10 cellular contexts compared by ENCODE assay signal in the genomic region with DNA sequence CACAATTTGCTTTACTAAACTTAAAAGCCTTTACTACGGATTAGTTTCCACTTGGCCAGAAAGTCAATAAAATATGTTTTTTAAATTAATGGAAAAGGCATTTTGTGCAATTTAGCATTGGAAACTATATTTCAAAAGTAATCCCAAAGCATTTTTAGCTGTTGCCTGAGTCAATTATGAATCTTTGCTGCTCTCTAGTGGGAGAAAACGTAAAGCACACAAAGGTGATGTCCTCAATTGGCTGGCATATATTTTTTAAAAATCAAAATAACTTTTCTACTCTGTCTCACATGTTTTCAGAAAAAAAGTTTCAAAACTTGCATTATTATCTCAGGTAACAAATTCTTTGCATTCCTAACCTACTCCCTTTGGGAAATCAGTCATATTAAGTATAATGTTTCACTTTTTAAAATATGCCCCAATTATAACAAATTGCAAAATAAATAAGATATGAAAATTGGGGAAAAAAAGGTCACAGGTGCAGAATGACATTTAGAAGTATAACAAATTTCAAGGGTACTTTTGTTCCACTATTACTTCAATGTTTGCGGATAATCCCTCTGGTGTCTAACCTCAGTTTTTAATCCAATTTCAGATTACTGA. TPM values are rescaled to one million over a fixed set of nuclear protein-coding genes. Genes with fewer than 3 reads are reported as not detected.
DNase-seq lines count a peak whose midpoint lies in the region; ATAC-seq lines count a peak whose summit lies in the region.
"Had no signal": no experiment of that assay in that cellular context is flagged by ENCODE, and none has a peak within 500 bp of the region (broad histone marks: within the 10 kb centered on the region; RNA-seq: fewer than 3 reads in every experiment).

No MANE protein-coding gene starts in this region.

- no peak overlapping the region for H3K27ac ChIP-seq in naive thymus-derived CD4-positive, alpha-beta T cell (ENCODE audit: low read depth, low read length)
- H3K27ac ChIP-seq: neutrophil had no signal

- peaks cover 0 to 4% (median 0%) of the 10 kb centered on the region in 5 donors for H3K27me3 Mint-ChIP-seq in naive thymus-derived CD4-positive, alpha-beta T cell
- H3K27me3 Mint-ChIP-seq: T-cell had no signal

- intact Hi-C loops in naive thymus-derived CD4-positive, alpha-beta T cell (cut with micrococcal nuclease): loop anchor here (1.0 to 5.0 kb wide), 7 partner anchors 63 to 584 kb away; a partner anchor contains a TSS

- no peak overlapping the region for H3K4me3 ChIP-seq in naive thymus-derived CD4-positive, alpha-beta T cell (ENCODE audit: low read length)

- POLR2A ChIA-PET in naive thymus-derived CD4-positive, alpha-beta T cell (lab: Charles Lee): no interaction called here

- DNase-seq in COLO829 (ENCODE audit: low spot score) (peak; percentile 71), NCI-H748 (lab: John Stamatoyannopoulos, UW; ENCODE audit: unreplicated experiment) (peak; percentile 27), dermis blood vessel endothelial cell (peak; percentile 60), activated T-cell treated with anti-CD3 and anti-CD28 coated beads for 4 hours (no peak), ureter (ENCODE audit: low spot score) (no peak)
- DNase-seq in naive thymus-derived CD4-positive, alpha-beta T cell: peak in 7 of 9 donors; percentile 24 to 65 (median 54)

- CTCF ChIA-PET in naive thymus-derived CD4-positive, alpha-beta T cell (lab: Charles Lee): interaction anchor here (0.5 to 7.6 kb wide), 7 partner anchors 27 to 1209 kb away, joined by 3 to 224 read pairs (median 4); a partner anchor contains a TSS

- H3K9me3 ChIP-seq in naive thymus-derived CD4-positive, alpha-beta T cell (ENCODE audit: control insufficient read depth in 2 of 3, low read length in 3 of 3): no peaks in the 10 kb centered on the region
- H3K9me3 ChIP-seq: neutrophil had no signal

- ATAC-seq in GM21529 (IDR thresholded peaks at IDR 0.05; ENCODE audit: unreplicated experiment): peak; percentile 45
- peak; percentile 50 for ATAC-seq in naive thymus-derived CD4-positive, alpha-beta T cell
- ATAC-seq in HG02588 (IDR thresholded peaks at IDR 0.05; ENCODE audit: unreplicated experiment): no peak

- no peak overlapping the region for H3K4me3 Mint-ChIP-seq in naive thymus-derived CD4-positive, alpha-beta T cell
- H3K4me3 Mint-ChIP-seq: T-cell had no signal

- H3K36me3 Mint-ChIP-seq in naive thymus-derived CD4-positive, alpha-beta T cell: no peaks in the 10 kb centered on the region
- H3K36me3 Mint-ChIP-seq: T-cell had no signal

- no peaks in the 10 kb centered on the region for H3K27me3 ChIP-seq in naive thymus-derived CD4-positive, alpha-beta T cell (ENCODE audit: control insufficient read depth in 2 of 2, insufficient read depth in 2 of 2, low read length in 2 of 2)
- H3K27me3 ChIP-seq: neutrophil had no signal

- no peak overlapping the region for H3K27ac Mint-ChIP-seq in naive thymus-derived CD4-positive, alpha-beta T cell
- H3K27ac Mint-ChIP-seq: T-cell had no signal

- H3K4me1 Mint-ChIP-seq in naive thymus-derived CD4-positive, alpha-beta T cell: peaks cover 0 to 1% (median 0%) of the 10 kb centered on the region in 7 donors
- H3K4me1 Mint-ChIP-seq: T-cell had no signal

- no peaks in the 10 kb centered on the region for H3K9me3 Mint-ChIP-seq in naive thymus-derived CD4-positive, alpha-beta T cell
- H3K9me3 Mint-ChIP-seq: T-cell had no signal

- no peaks in the 10 kb centered on the region for H3K4me1 ChIP-seq in naive thymus-derived CD4-positive, alpha-beta T cell (ENCODE audit: control insufficient read depth in 2 of 2, insufficient read depth in 2 of 2, low read length in 2 of 2)

- no peaks in the 10 kb centered on the region for H3K36me3 ChIP-seq in naive thymus-derived CD4-positive, alpha-beta T cell (ENCODE audit: control insufficient read depth in 2 of 3, insufficient read depth in 3 of 3, low read length in 3 of 3)
- H3K36me3 ChIP-seq: neutrophil had no signal

RNA-seq across cellular contexts. Expression of a gene that starts 47.2 kb away (rescaled TPM):
- not detected in 2 replicates for total RNA-seq in dermis blood vessel endothelial cell
- total RNA-seq in naive thymus-derived CD4-positive, alpha-beta T cell: not detected
- polyA plus RNA-seq in naive thymus-derived CD4-positive, alpha-beta T cell: not detected
- total RNA-seq in ureter: not detected
- total RNA-seq: T-cell had no signal

Comparison
In these comparisons a context has a peak if more than half of its experiments do, and no peak if none do; other contexts are left out.
1. DNase-seq: peak in COLO829 (single experiment), NCI-H748 (single experiment), dermis blood vessel endothelial cell (single experiment) and naive thymus-derived CD4-positive, alpha-beta T cell (7 of 9); none in activated T-cell treated with anti-CD3 and anti-CD28 coated beads for 4 hours (single experiment) and ureter (single experiment).